ENCODE assay signal across 22 cellular contexts in genomic region chr2:141711627-141712026, GRCh38.
"Had no signal": no experiment of that assay in that cellular context is flagged by ENCODE, and none has a peak within 500 bp of the region (broad histone marks: within the 10 kb centered on the region; RNA-seq: fewer than 3 reads in every experiment).

No MANE protein-coding gene starts in this region.

- H3K9me3 ChIP-seq: breast epithelium, SK-N-SH had no signal

- DNase-seq: activated CD4-positive, alpha-beta memory T cell treated with anti-CD3 and anti-CD28 coated beads, Interleukin-2, amount 10 ng/mL, durations not matched to agents 7 days and 5 days; activated CD4-positive, alpha-beta T cell treated with anti-CD3 and anti-CD28 coated beads for 36 hours; activated CD4-positive, alpha-beta T cell treated with anti-CD3 and anti-CD28 coated beads, Interleukin-2, amount 50 U/mL, for 1 hour; activated CD8-positive, alpha-beta memory T cell treated with anti-CD3 and anti-CD28 coated beads, Interleukin-2, amount 50 U/mL, for 4 hours; activated naive CD4-positive, alpha-beta T cell treated with anti-CD3 and anti-CD28 coated beads, Interleukin-2, amount 50 U/mL, for 16 hours; activated naive CD8-positive, alpha-beta T cell treated with anti-CD3 and anti-CD28 coated beads, Interleukin-2, amount 10 ng/mL, durations not matched to agents 7 days and 5 days; activated T-cell treated with anti-CD3 and anti-CD28 coated beads, Interleukin-2, amount 50 U/mL, for 72 hours; aorta; caudate nucleus; MV-4-11; NCI-H1092 treated with DMSO at 0.1 percent for 48 hours; NCI-H1417 treated with DMSO at 0.1 percent for 48 hours; NCI-H1694 treated with DMSO at 0.1 percent for 48 hours; NCI-H2029 treated with DMSO at 0.1 percent for 48 hours; NCI-H226; NCI-H526; NCI-H82; SK-N-SH; T-helper 1 cell had no signal

- H3K4me3 ChIP-seq: breast epithelium had no signal

- ATAC-seq: activated CD4-positive, alpha-beta T cell treated with anti-CD3 and anti-CD28 coated beads for 36 hours; activated T-cell treated with anti-CD3 and anti-CD28 coated beads, Interleukin-2, amount 50 U/mL, for 72 hours had no signal

- H3K27ac ChIP-seq: breast epithelium, KMS-11, VCaP had no signal

- H3K27me3 ChIP-seq: breast epithelium had no signal

- H3K36me3 ChIP-seq: breast epithelium had no signal

- H3K4me1 ChIP-seq: breast epithelium had no signal
